In genomic region chr2:202575194-202575593, GRCh38 we compare ENCODE assay signal across 1 cellular context.
TF ChIP-seq lines count a peak whose summit lies in the region.

No MANE protein-coding gene starts in this region.

TF ChIP-seq in K562, 482 proteins besides CTCF, POLR2A, EP300 and RAD21 (continued from another document):
- TF ChIP-seq NFYB (IDR thresholded peaks at IDR 0.05; ENCODE audit: extremely low read depth, insufficient read length), result peak; percentile 29
